13 cellular contexts compared by ENCODE assay signal in genomic region chr18:12628706-12629702, GRCh38. TPM values are rescaled to one million over a fixed set of nuclear protein-coding genes. Genes with fewer than 3 reads are reported as not detected.
DNase-seq lines count a peak whose midpoint lies in the region; ATAC-seq and TF ChIP-seq lines count a peak whose summit lies in the region.
"Had no signal": no experiment of that assay in that cellular context is flagged by ENCODE, and none has a peak within 500 bp of the region (broad histone marks: within the 10 kb centered on the region; RNA-seq: fewer than 3 reads in every experiment).

No MANE protein-coding gene starts in this region.

- peak; percentile 75 for DNase-seq in EL
- peak; percentile 49 for DNase-seq in RPMI7951 (ENCODE audit: low read depth)
- peak; percentile 76 for DNase-seq in epithelial cell of proximal tubule (ENCODE audit: low read depth)
- peak; percentile 57 for DNase-seq in non-pigmented ciliary epithelial cell (ENCODE audit: low read depth)
- DNase-seq in NCI-H526 treated with DMSO at 0.1 percent for 48 hours (lab: John Stamatoyannopoulos, UW), result no peak
- DNase-seq in NCI-H2196 (lab: John Stamatoyannopoulos, UW; ENCODE audit: unreplicated experiment), result no peak
- DNase-seq: activated CD4-positive, alpha-beta T cell treated with anti-CD3 and anti-CD28 coated beads, Interleukin-2, amount 50 U/mL, for 48 hours; activated naive CD4-positive, alpha-beta T cell treated with anti-CD3 and anti-CD28 coated beads, Interleukin-2, amount 50 U/mL, for 16 hours; KG1; retina had no signal

- no peak for TF ChIP-seq CTCF in epithelial cell of proximal tubule (conservative IDR thresholded peaks at IDR 0.05; ENCODE audit: low read depth, low read length)

- ATAC-seq in HG03196 (IDR thresholded peaks at IDR 0.05; ENCODE audit: unreplicated experiment) (no peak), HG03175 (IDR thresholded peaks at IDR 0.05; ENCODE audit: unreplicated experiment) (no peak)

- H3K4me3 ChIP-seq in epithelial cell of proximal tubule (ENCODE audit: low read depth, low read length), result peak overlapping the region; percentile 29
- H3K4me3 ChIP-seq: HAP-1 had no signal

RNA-seq across cellular contexts. Expression of gene SPIRE1, which starts 28.9 kb away (rescaled TPM):
- total RNA-seq in RPMI7951 (2014; rRNA removed; shearing (Covaris generic)), result 12.2 and 15.7 TPM in 2 replicates
- 20.7 and 22.8 TPM in 2 replicates for total RNA-seq in epithelial cell of proximal tubule

Comparison
In these comparisons a context has a peak if more than half of its experiments do, and no peak if none do; other contexts are left out.
1. DNase-seq: peak in EL (single experiment), RPMI7951 (single experiment), epithelial cell of proximal tubule (single experiment) and non-pigmented ciliary epithelial cell (single experiment); none in NCI-H526 treated with DMSO at 0.1 percent for 48 hours (single experiment) and NCI-H2196 (single experiment).